ENCODE assay signal across 8 cellular contexts in the genomic region with DNA sequence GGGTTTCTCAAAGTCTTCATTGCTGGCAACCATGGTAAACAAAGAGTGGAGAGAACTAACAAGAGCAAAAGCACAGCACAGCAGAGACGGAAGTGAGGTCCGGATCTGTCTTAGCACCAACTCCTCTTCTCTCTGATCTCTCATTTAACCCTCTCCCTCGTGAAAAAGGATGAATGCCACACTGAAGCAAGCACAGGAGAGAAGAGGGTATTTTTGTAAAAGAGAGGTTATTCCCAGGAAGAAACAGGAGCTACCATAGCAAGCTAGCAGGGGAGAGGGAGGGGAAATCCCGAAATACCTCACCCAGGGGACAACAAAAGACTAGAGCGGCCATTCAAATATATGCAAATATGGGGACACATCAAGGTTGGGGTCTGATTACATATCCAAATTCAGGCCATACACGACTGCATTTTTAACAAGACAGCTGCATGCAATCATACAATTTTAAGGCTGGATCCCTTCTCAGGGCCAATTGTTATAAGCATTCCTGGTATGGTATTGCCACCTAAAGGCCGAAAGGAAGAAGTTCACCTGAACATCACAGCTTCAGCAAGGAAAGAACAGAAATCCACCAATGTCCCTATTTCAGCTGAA. TPM values are rescaled to one million over a fixed set of nuclear protein-coding genes. Genes with fewer than 3 reads are reported as not detected.
DNase-seq lines count a peak whose midpoint lies in the region; ATAC-seq, FAIRE-seq and TF ChIP-seq lines count a peak whose summit lies in the region.

No MANE protein-coding gene starts in this region.

- peaks cover 15% of the 10 kb centered on the region for H3K4me1 Mint-ChIP-seq in nephron progenitor cell

- no peak for TF ChIP-seq EP300 in A549 (IDR thresholded peaks at IDR 0.05)

- POLR2A ChIA-PET in A549 (lab: Yijun Ruan, JAX) (no interaction called here), endothelial cell of umbilical vein (lab: Charles Lee) (no interaction called here)

- H2AFZ ChIP-seq in Loucy (ENCODE audit: low read length) (no peak overlapping the region), endothelial cell of umbilical vein (ENCODE audit: low read depth, low read length) (no peak overlapping the region)

- WGBS in A549 (ENCODE audit: missing lambda C conversion rate) = 35% methylated on average over 7 of the region's 7 CpGs

- 0 out of 2 replicates have a peak, but pooled peaks cover 2% of the 10 kb centered on the region for H3K36me3 ChIP-seq in Loucy (ENCODE audit: insufficient read depth, low read length)
- H3K36me3 ChIP-seq in endothelial cell of umbilical vein (ENCODE audit: control insufficient read depth in 2 of 2, extremely low read depth in 1 of 2, insufficient read depth in 2 of 2, low read length in 2 of 2) = no peaks in the 10 kb centered on the region

- TF ChIP-seq CTCF in A549 (IDR thresholded peaks at IDR 0.05) = peak; percentile 66
- TF ChIP-seq CTCF in Loucy (conservative IDR thresholded peaks at IDR 0.05; ENCODE audit: low read length) = peak; percentile 72
- TF ChIP-seq CTCF in endothelial cell of umbilical vein (IDR thresholded peaks at IDR 0.05; ENCODE audit: extremely low read depth in 1 of 2, insufficient read depth in 1 of 2, low read depth in 1 of 2, low read length in 2 of 2) = peak; percentile 32 to 33
- TF ChIP-seq CTCF in nephron progenitor cell (IDR thresholded peaks at IDR 0.05) = peak; percentile 56

- in situ Hi-C loops in SK-MEL-5 (cut with HindIII; ENCODE audit: low pct_unique_long_range_greater_than_20kb, low sequenced_read_pairs) = no loop called here

- H3K4me2 ChIP-seq in A549 (no peak overlapping the region), Loucy (ENCODE audit: low read depth, low read length, poor library complexity, severe bottlenecking) (no peak overlapping the region), endothelial cell of umbilical vein (ENCODE audit: insufficient read depth, low read length) (no peak overlapping the region)

- H3K9ac ChIP-seq in Loucy (ENCODE audit: low read depth, low read length, poor library complexity, severe bottlenecking) = no peak overlapping the region
- no peak overlapping the region for H3K9ac ChIP-seq in endothelial cell of umbilical vein (replicated peaks; ENCODE audit: extremely low read depth, insufficient read depth, low read length)

- H3K4me1 ChIP-seq in A549 = no peaks in the 10 kb centered on the region
- H3K4me1 ChIP-seq in Loucy (ENCODE audit: insufficient read depth, low read length, poor library complexity, severe bottlenecking) = peaks cover 37% of the 10 kb centered on the region
- no peaks in the 10 kb centered on the region for H3K4me1 ChIP-seq in endothelial cell of umbilical vein (ENCODE audit: control insufficient read depth, extremely low read depth, insufficient read depth, low read length)

- H3K27ac Mint-ChIP-seq in nephron progenitor cell = no peak overlapping the region

- FAIRE-seq in A549 (lab: Jason Lieb, UNC) (peak; percentile 99), H54 (lab: Jason Lieb, UNC) (peak; percentile 78), endothelial cell of umbilical vein (lab: Jason Lieb, UNC) (peak; percentile 65)

- peaks cover 4% of the 10 kb centered on the region for H3K27me3 Mint-ChIP-seq in nephron progenitor cell (ENCODE audit: low read depth, poor library complexity)

- no peak for TF ChIP-seq POLR2A in A549 (IDR thresholded peaks at IDR 0.05; ENCODE audit: low read length)
- no peak for TF ChIP-seq POLR2A in H54 (IDR thresholded peaks at IDR 0.05; ENCODE audit: low read depth, low read length)
- TF ChIP-seq POLR2A in endothelial cell of umbilical vein (IDR thresholded peaks at IDR 0.05; ENCODE audit: low read depth, low read length) = no peak

- H3K4me3 ChIP-seq in A549 = no peak overlapping the region
- H3K4me3 ChIP-seq in Loucy (ENCODE audit: low read length, poor library complexity, severe bottlenecking) = no peak overlapping the region
- no peak overlapping the region for H3K4me3 ChIP-seq in endothelial cell of umbilical vein (replicated peaks in 1 of 3; ENCODE audit: insufficient read depth in 1 of 3, low read depth in 1 of 3, low read length in 3 of 3)

- DNase-seq in A549 (ENCODE audit: low read depth in 1 of 2, low spot score in 1 of 2) (peak; percentile 21 to 51), ELR (ENCODE audit: low read depth) (peak; percentile 52), H54 (ENCODE audit: insufficient read length, low spot score) (no peak), SK-MEL-5 (ENCODE audit: low read depth, low spot score) (peak; percentile 57), endothelial cell of umbilical vein (ENCODE audit: low read depth, low spot score) (peak; percentile 19), nephron progenitor cell (peak; percentile 3), NCI-H187 (lab: John Stamatoyannopoulos, UW) (no peak)

- intact Hi-C loops in endothelial cell of umbilical vein (cut with micrococcal nuclease) = loop anchor here (5.0 kb wide), 2 partner anchors 87 to 197 kb away; a partner anchor contains a TSS

- ATAC-seq in A549 = peak; percentile 50 to 81; a peak in 3 of 6 replicates

- no peaks in the 10 kb centered on the region for H3K27me3 ChIP-seq in Loucy (ENCODE audit: insufficient read depth, low read length, poor library complexity, severe bottlenecking)
- H3K27me3 ChIP-seq in endothelial cell of umbilical vein (ENCODE audit: control insufficient read depth in 2 of 2, insufficient read depth in 2 of 2, low read length in 2 of 2) = no peaks in the 10 kb centered on the region

- peak; percentile 78 to 84 for TF ChIP-seq RAD21 in A549 (conservative IDR thresholded peaks at IDR 0.05 in 1 of 2, IDR thresholded peaks at IDR 0.05 in 1 of 2)

- H3K9me1 ChIP-seq in endothelial cell of umbilical vein (replicated peaks; ENCODE audit: control insufficient read depth, extremely low read depth, insufficient read depth, low read length) = no peaks in the 10 kb centered on the region

- H4K20me1 ChIP-seq in Loucy (ENCODE audit: insufficient read depth, low read length, poor library complexity, severe bottlenecking) (no peaks in the 10 kb centered on the region), endothelial cell of umbilical vein (replicated peaks; ENCODE audit: control insufficient read depth, extremely low read depth, insufficient read depth, low read length) (no peaks in the 10 kb centered on the region)

- H3K4me3 Mint-ChIP-seq in nephron progenitor cell = no peak overlapping the region

- dilution Hi-C loops in endothelial cell of umbilical vein (cut with MboI; ENCODE audit: extremely low pct_ligation_motif_present, low sequenced_read_pairs) = no loop called here

- H3K9me2 ChIP-seq in Loucy (replicated peaks; ENCODE audit: low read depth, low read length) = no peaks in the 10 kb centered on the region

- H3K36me3 Mint-ChIP-seq in nephron progenitor cell (ENCODE audit: low read depth) = no peaks in the 10 kb centered on the region

- H3K9me3 ChIP-seq in A549 (no peaks in the 10 kb centered on the region), Loucy (ENCODE audit: insufficient read depth, low read depth, low read length) (no peaks in the 10 kb centered on the region), endothelial cell of umbilical vein (replicated peaks; ENCODE audit: control insufficient read depth, insufficient read depth, low read length) (no peaks in the 10 kb centered on the region)

- H3K27ac ChIP-seq in A549 = no peak overlapping the region
- no peak overlapping the region for H3K27ac ChIP-seq in endothelial cell of umbilical vein (ENCODE audit: insufficient read depth, low read depth, low read length)

- H3K79me2 ChIP-seq in Loucy (ENCODE audit: insufficient read depth, low read length) = no peaks in the 10 kb centered on the region
- no peaks in the 10 kb centered on the region for H3K79me2 ChIP-seq in endothelial cell of umbilical vein (ENCODE audit: control insufficient read depth, insufficient read depth, low read length)

- CTCF ChIA-PET in A549 (lab: Yijun Ruan, JAX) (interaction anchor here (0.5 to 4.2 kb wide), 27 partner anchors 11 to 1206 kb away, joined by 3 to 18 read pairs (median 4); no protein-coding TSS in a partner anchor), endothelial cell of umbilical vein (lab: Charles Lee) (interaction anchor here (0.8 to 5.4 kb wide), 9 partner anchors 11 to 1231 kb away, joined by 3 to 25 read pairs (median 4); no protein-coding TSS in a partner anchor)

- H3K9me3 Mint-ChIP-seq in nephron progenitor cell = peaks cover 30% of the 10 kb centered on the region

- no TSS peak for BruUV-seq in endothelial cell of umbilical vein (replicated peaks; lab: Mats Ljungman, UMichigan)

- H3F3A ChIP-seq in Loucy (ENCODE audit: low read depth) = peaks cover 7% of the 10 kb centered on the region; the same call in 1 of the 2 replicates

TF ChIP-seq in A549, 52 proteins besides CTCF, POLR2A, EP300 and RAD21:
- TF ChIP-seq JUN (IDR thresholded peaks at IDR 0.05) (no peak), SMC3 (IDR thresholded peaks at IDR 0.05) (peak; percentile 70)

TF ChIP-seq in endothelial cell of umbilical vein, 7 proteins besides CTCF, POLR2A, EP300 and RAD21 (continues in another document):
- TF ChIP-seq MYC (IDR thresholded peaks at IDR 0.05; ENCODE audit: low read depth, low read length) = no peak
- no peak for TF ChIP-seq POLR2AphosphoS5 (IDR thresholded peaks at IDR 0.05; ENCODE audit: insufficient read depth, low read depth, low read length)
- no peak for TF ChIP-seq GATA2 (IDR thresholded peaks at IDR 0.05; ENCODE audit: insufficient read depth, insufficient read length, low read depth, low read length)
- no peak for TF ChIP-seq FOS (IDR thresholded peaks at IDR 0.05; ENCODE audit: borderline replicate concordance, insufficient read depth, low read length)
- TF ChIP-seq JUN (IDR thresholded peaks at IDR 0.05; ENCODE audit: borderline replicate concordance, insufficient read depth, insufficient read length, low read depth) = no peak
- no peak for TF ChIP-seq EZH2 (IDR thresholded peaks at IDR 0.05; ENCODE audit: borderline replicate concordance, low read depth, low read length, severe bottlenecking)

RNA-seq across cellular contexts. Expression of a gene that starts 46.6 kb away (rescaled TPM):
- polyA plus RNA-seq in A549 (2011; rRNA removed) (not detected in 2 replicates), A549 (2017; fragmentation: RNase III; extraction: RNeasy Plus Mini Kit Qiagen cat#74134 plus additional on column Dnase treatment) (not detected in 3 replicates), endothelial cell of umbilical vein (not detected in 2 replicates)
- not detected in 2 replicates for polyA plus RNA-seq in A549 (2012; cell fraction: cytosol; rRNA removed)
- polyA plus RNA-seq in A549 (2012; cell fraction: nucleus; rRNA removed) = not detected in 2 replicates
- polyA minus RNA-seq in A549 (2011; rRNA and poly(A)+ RNA removed) = not detected in 2 replicates
- not detected in 2 replicates for total RNA-seq in SK-MEL-5 (2014; rRNA removed; shearing (Covaris generic))
- not detected in 2 replicates for polyA plus RNA-seq in SK-MEL-5 (2015; cell fraction: cytosol; rRNA removed)
- not detected in 2 replicates for polyA plus RNA-seq in SK-MEL-5 (2015; cell fraction: nucleus; rRNA removed)
- not detected in 2 replicates for total RNA-seq in endothelial cell of umbilical vein
- polyA plus RNA-seq in endothelial cell of umbilical vein (2011; cell fraction: cytosol; rRNA removed) = not detected in 2 replicates
- not detected in 2 replicates for polyA plus RNA-seq in endothelial cell of umbilical vein (2011; cell fraction: nucleus; rRNA removed)
- not detected in 2 replicates for polyA plus RNA-seq in endothelial cell of umbilical vein (2012)
- not detected in 2 replicates for polyA minus RNA-seq in endothelial cell of umbilical vein
- polyA minus RNA-seq in endothelial cell of umbilical vein (2011; cell fraction: cytosol; rRNA and poly(A)+ RNA removed) = not detected
- not detected in 2 replicates for polyA minus RNA-seq in endothelial cell of umbilical vein (2011; cell fraction: nucleus; rRNA and poly(A)+ RNA removed)

Comparison
In these comparisons a context has a peak if more than half of its experiments do, and no peak if none do; other contexts are left out.
1. DNase-seq: peak in A549 (2 of 2), ELR (single experiment), SK-MEL-5 (single experiment), endothelial cell of umbilical vein (single experiment) and nephron progenitor cell (single experiment); none in H54 (single experiment) and NCI-H187 (0 of 2).
2. Peak in every context shown above with its lines, with median percentiles within 50 percentile points of each other: CTCF ChIP-seq.